In genomic region chr1:24067978-24068377, GRCh38 we compare ENCODE assay signal across 20 cellular contexts. TPM values are rescaled to one million over a fixed set of nuclear protein-coding genes. Genes with fewer than 3 reads are reported as not detected.
"Had no signal": no experiment of that assay in that cellular context is flagged by ENCODE, and none has a peak within 500 bp of the region (broad histone marks: within the 10 kb centered on the region; RNA-seq: fewer than 3 reads in every experiment).

No MANE protein-coding gene starts in this region.

- H3K9me3 Mint-ChIP-seq: endodermal cell, nephron progenitor cell, type B pancreatic cell had no signal

- H3K27ac ChIP-seq: coronary artery, foreskin keratinocyte, neutrophil, sigmoid colon, suprapubic skin, thyroid gland had no signal

- H3K27me3 ChIP-seq: foreskin keratinocyte, sigmoid colon, suprapubic skin, thyroid gland had no signal

- DNase-seq: effector CD4-positive, alpha-beta T cell; endodermal cell; erythroblast; foreskin keratinocyte; head of caudate nucleus; hypothalamus; left ventricle myocardium superior; mesenchymal stem cell; naive thymus-derived CD4-positive, alpha-beta T cell; nephron progenitor cell; sigmoid colon; stimulated activated CD4-positive, alpha-beta T cell treated with anti-CD3 and anti-CD28 coated beads, Interleukin-2, amount 100 ng/mL, for 48 hours; stimulated activated naive CD4-positive, alpha-beta T cell treated with Interleukin-2 at 50 U/mL for 16 hours had no signal

- H3K36me3 ChIP-seq: neutrophil, sigmoid colon, suprapubic skin, thyroid gland had no signal

- H3K9me3 ChIP-seq: neutrophil, sigmoid colon, suprapubic skin, thyroid gland had no signal

- H3K27ac Mint-ChIP-seq: endodermal cell; naive thymus-derived CD4-positive, alpha-beta T cell; nephron progenitor cell; type B pancreatic cell had no signal

- H3K4me3 Mint-ChIP-seq: endodermal cell; naive thymus-derived CD4-positive, alpha-beta T cell; nephron progenitor cell; type B pancreatic cell had no signal

- H3K36me3 Mint-ChIP-seq: naive thymus-derived CD4-positive, alpha-beta T cell; type B pancreatic cell had no signal

- H3K4me2 ChIP-seq: smooth muscle cell had no signal

- H3K4me3 ChIP-seq: coronary artery, lung, sigmoid colon, smooth muscle cell, suprapubic skin, thyroid gland had no signal

- H3K4me1 ChIP-seq: foreskin keratinocyte had no signal

- ATAC-seq: foreskin keratinocyte; left ventricle myocardium superior; naive thymus-derived CD4-positive, alpha-beta T cell had no signal

RNA-seq across cellular contexts. Expression of gene MYOM3, which starts 44.0 kb away (rescaled TPM):
- total RNA-seq: naive thymus-derived CD4-positive, alpha-beta T cell had no signal
